In the genomic region with DNA sequence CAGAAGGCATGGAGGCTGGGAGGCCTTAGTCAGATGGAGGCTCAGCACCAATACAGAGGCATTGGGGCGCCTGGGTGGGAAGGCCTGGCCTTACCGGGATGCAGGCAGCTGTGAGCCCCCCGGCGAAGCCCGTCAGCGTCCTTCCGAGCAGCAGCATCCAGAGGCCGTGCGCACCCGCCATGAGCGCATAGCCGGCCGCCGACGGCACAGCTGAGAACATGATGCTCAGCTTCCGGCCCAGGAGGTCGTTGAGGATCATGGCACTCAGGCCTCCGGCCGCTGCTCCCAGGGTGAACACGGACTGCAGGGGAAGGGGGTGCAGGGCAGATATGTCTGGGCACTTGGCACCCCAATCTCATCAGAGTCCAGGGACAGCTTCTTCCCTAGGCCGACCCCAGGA, we compare ENCODE assay signal across 17 cellular contexts. TPM values are rescaled to one million over a fixed set of nuclear protein-coding genes. Genes with fewer than 3 reads are reported as not detected.
DNase-seq lines count a peak whose midpoint lies in the region; ATAC-seq, FAIRE-seq and TF ChIP-seq lines count a peak whose summit lies in the region.
"Had no signal": no experiment of that assay in that cellular context is flagged by ENCODE, and none has a peak within 500 bp of the region (broad histone marks: within the 10 kb centered on the region; RNA-seq: fewer than 3 reads in every experiment).

No MANE protein-coding gene starts in this region.

- no TSS peak for BruUV-seq in Calu3 (replicated peaks; lab: Mats Ljungman, UMichigan)

- no peak overlapping the region for H3K9ac ChIP-seq in smooth muscle cell (ENCODE audit: low read depth)

- H3K36me3 Mint-ChIP-seq in IgD-negative memory B cell (peaks cover 3% of the 10 kb centered on the region), Calu3 (ENCODE audit: insufficient read depth, unreplicated experiment) (peaks cover 18% of the 10 kb centered on the region)
- H3K36me3 Mint-ChIP-seq in dendritic cell treated with granulocyte-macrophage colony-stimulating factor and Interleukin-4, amounts not matched to agents 40 ng/mL and 50 ng/mL, for 4 days (ENCODE audit: low read depth): peaks cover 58% of the 10 kb centered on the region
- H3K36me3 Mint-ChIP-seq: CD4-positive, alpha-beta memory T cell had no signal

- no peaks in the 10 kb centered on the region for H3K9me3 ChIP-seq in heart left ventricle
- H3K9me3 ChIP-seq in smooth muscle cell (replicated peaks; ENCODE audit: low read depth): no peaks in the 10 kb centered on the region

- 95 to 97% (median 95%) methylated on average over 19 to 21 of the region's 21 CpGs for WGBS in heart left ventricle, 4 donors
- WGBS in smooth muscle cell (ENCODE audit: low lambda C conversion rate): 97% methylated on average over 21 of the region's 21 CpGs

- DNase-seq in left ventricle myocardium superior (peak; percentile 8), heart left ventricle (no peak), smooth muscle cell (lab: John Stamatoyannopoulos, UW; ENCODE audit: unreplicated experiment) (no peak), Calu3 (no peak), GM19239 (ENCODE audit: insufficient read length, low spot score) (no peak)
- DNase-seq: CD4-positive, alpha-beta memory T cell; H9; NCI-H1436 treated with DMSO at 0.1 percent for 48 hours; NCI-H2081; NCI-H524 had no signal

- H3K27ac Mint-ChIP-seq in IgD-negative memory B cell (peak overlapping the region in 2 of 3 donors; percentile 53 to 91), Calu3 (ENCODE audit: unreplicated experiment) (no peak overlapping the region)
- peak overlapping the region; percentile 79 for H3K27ac Mint-ChIP-seq in dendritic cell treated with granulocyte-macrophage colony-stimulating factor and Interleukin-4, amounts not matched to agents 40 ng/mL and 50 ng/mL, for 4 days
- H3K27ac Mint-ChIP-seq: H9 had no signal

- TF ChIP-seq POLR2A in heart left ventricle (IDR thresholded peaks at IDR 0.05): no peak

- H3K4me1 ChIP-seq in heart left ventricle: peaks cover 0 to 61% (median 17%) of the 10 kb centered on the region in 12 donors
- peaks cover 11% of the 10 kb centered on the region for H3K4me1 ChIP-seq in smooth muscle cell (ENCODE audit: low read depth)

- H3K4me1 Mint-ChIP-seq in IgD-negative memory B cell (peaks cover 16 to 24% (median 24%) of the 10 kb centered on the region in 3 donors), Calu3 (ENCODE audit: low read depth, unreplicated experiment) (no peaks in the 10 kb centered on the region)
- peaks cover 70% of the 10 kb centered on the region for H3K4me1 Mint-ChIP-seq in dendritic cell treated with granulocyte-macrophage colony-stimulating factor and Interleukin-4, amounts not matched to agents 40 ng/mL and 50 ng/mL, for 4 days (ENCODE audit: low read depth)

- CTCF ChIA-PET in Calu3 (lab: Charles Lee): no interaction called here

- peaks cover 12% of the 10 kb centered on the region for H3K79me2 ChIP-seq in smooth muscle cell (ENCODE audit: low read depth)

- H4K20me1 ChIP-seq in smooth muscle cell (ENCODE audit: low read depth): peaks cover 15% of the 10 kb centered on the region

- H3K4me3 Mint-ChIP-seq in IgD-negative memory B cell: peak overlapping the region in 3 of 4 donors; percentile 32 to 88 (median 83)
- H3K4me3 Mint-ChIP-seq in dendritic cell treated with granulocyte-macrophage colony-stimulating factor and Interleukin-4, amounts not matched to agents 40 ng/mL and 50 ng/mL, for 4 days: peak overlapping the region; percentile 86
- H3K4me3 Mint-ChIP-seq in Calu3 (ENCODE audit: low read depth, unreplicated experiment): no peak overlapping the region

- H2AFZ ChIP-seq in smooth muscle cell (ENCODE audit: low read depth): no peak overlapping the region

- no peaks in the 10 kb centered on the region for H3K9me3 Mint-ChIP-seq in IgD-negative memory B cell
- no peaks in the 10 kb centered on the region for H3K9me3 Mint-ChIP-seq in dendritic cell treated with granulocyte-macrophage colony-stimulating factor and Interleukin-4, amounts not matched to agents 40 ng/mL and 50 ng/mL, for 4 days
- no peaks in the 10 kb centered on the region for H3K9me3 Mint-ChIP-seq in Calu3 (ENCODE audit: low read depth, unreplicated experiment)
- H3K9me3 Mint-ChIP-seq: CD4-positive, alpha-beta memory T cell; H9 had no signal

- FAIRE-seq in GM19239 (lab: Jason Lieb, UNC): no peak

- peak overlapping the region; percentile 100 for H3K4me2 ChIP-seq in smooth muscle cell

- no peak for TF ChIP-seq CTCF in heart left ventricle (IDR thresholded peaks at IDR 0.05)
- TF ChIP-seq CTCF in smooth muscle cell (IDR thresholded peaks at IDR 0.05; ENCODE audit: borderline replicate concordance, insufficient read depth, poor library complexity, severe bottlenecking): no peak
- TF ChIP-seq CTCF in Calu3 (IDR thresholded peaks at IDR 0.05; ENCODE audit: unreplicated experiment): no peak

- no peaks in the 10 kb centered on the region for H3F3A ChIP-seq in smooth muscle cell (ENCODE audit: low read depth)

- H3K36me3 ChIP-seq in heart left ventricle (peaks cover 0 to 41% (median 3%) of the 10 kb centered on the region in 9 donors), smooth muscle cell (ENCODE audit: low read depth) (no peaks in the 10 kb centered on the region)

- peak overlapping the region in 1 of 12 donors; percentile 79 for H3K4me3 ChIP-seq in heart left ventricle
- H3K4me3 ChIP-seq in smooth muscle cell: no peak overlapping the region

- ATAC-seq in left ventricle myocardium superior (no peak), heart left ventricle (no peak), HG03039 (IDR thresholded peaks at IDR 0.05; ENCODE audit: unreplicated experiment) (no peak)

- H3K27me3 Mint-ChIP-seq in IgD-negative memory B cell (no peaks in the 10 kb centered on the region), Calu3 (ENCODE audit: unreplicated experiment) (no peaks in the 10 kb centered on the region)
- peaks cover 21% of the 10 kb centered on the region for H3K27me3 Mint-ChIP-seq in dendritic cell treated with granulocyte-macrophage colony-stimulating factor and Interleukin-4, amounts not matched to agents 40 ng/mL and 50 ng/mL, for 4 days
- H3K27me3 Mint-ChIP-seq: CD4-positive, alpha-beta memory T cell had no signal

- no peak overlapping the region for H3K27ac ChIP-seq in heart left ventricle
- H3K27ac ChIP-seq in smooth muscle cell (ENCODE audit: low read depth): no peak overlapping the region

- H3K27me3 ChIP-seq in heart left ventricle (no peaks in the 10 kb centered on the region), smooth muscle cell (ENCODE audit: low read depth) (no peaks in the 10 kb centered on the region)

- intact Hi-C loops in left ventricle myocardium superior (cut with micrococcal nuclease) (no loop called here), heart left ventricle (cut with DNase I) (no loop called here), Calu3 (cut with micrococcal nuclease; ENCODE audit: unreplicated experiment) (no loop called here)
- intact Hi-C loops in dendritic cell treated with granulocyte-macrophage colony-stimulating factor and Interleukin-4, amounts not matched to agents 40 ng/mL and 50 ng/mL, for 4 days (cut with micrococcal nuclease): loop anchor here (5.0 kb wide), 1 partner anchor 120 kb away; a partner anchor contains a TSS

RNA-seq across cellular contexts. Expression of a gene that starts 2.0 kb away (rescaled TPM):
- total RNA-seq in left ventricle myocardium superior: 2.4 TPM
- total RNA-seq in heart left ventricle: 10 to 100 TPM in 1 of 9 donors, 1 to 10 TPM in 8; 1.8 to 10.4 (median 3.2) TPM
- polyA plus RNA-seq in heart left ventricle: 1 to 10 TPM; 2.7 to 4.9 TPM
- 65.2 TPM for polyA plus RNA-seq in IgD-negative memory B cell
- total RNA-seq in smooth muscle cell: 12.7 and 13.8 TPM in 2 replicates
- 21.0 and 28.3 TPM in 2 replicates for polyA plus RNA-seq in smooth muscle cell
- total RNA-seq in Calu3 (2022): 9.3 and 11.6 TPM in 2 replicates

RNA-seq across cellular contexts. Expression of a gene that starts 17.2 kb away (rescaled TPM):
- total RNA-seq in left ventricle myocardium superior (11.8 TPM), heart left ventricle (10 to 100 TPM in 7 of 9 donors, 1 to 10 TPM in 2; 8.0 to 15.3 (median 11.6) TPM), smooth muscle cell (5.8 and 8.9 TPM in 2 replicates), Calu3 (2022) (15.1 and 19.9 TPM in 2 replicates)
- polyA plus RNA-seq in heart left ventricle (10 to 100 TPM; 10.9 to 21.9 TPM), IgD-negative memory B cell (15.9 TPM), smooth muscle cell (22.8 and 27.1 TPM in 2 replicates)

RNA-seq across cellular contexts. Expression of a gene that starts 47.8 kb away (rescaled TPM):
- total RNA-seq in left ventricle myocardium superior: not detected
- not detected for total RNA-seq in heart left ventricle
- polyA plus RNA-seq in heart left ventricle: not detected
- polyA plus RNA-seq in IgD-negative memory B cell: not detected
- total RNA-seq in smooth muscle cell: not detected in 2 replicates
- not detected in 2 replicates for polyA plus RNA-seq in smooth muscle cell
- not detected in 2 replicates for total RNA-seq in Calu3 (2022)
- total RNA-seq: A172; CD4-positive, alpha-beta memory T cell; Daoy; H9; IMR-90 had no signal
- polyA plus RNA-seq: CD4-positive, alpha-beta memory T cell; IMR-90 had no signal

RNA-seq across cellular contexts. Expression of a gene that starts 54.8 kb away (rescaled TPM):
- total RNA-seq in left ventricle myocardium superior (3.1 TPM), heart left ventricle (1 to 10 TPM; 1.0 to 3.7 (median 2.7) TPM), smooth muscle cell (1.4 and 3.1 TPM in 2 replicates), Calu3 (2022) (4.7 and 5.8 TPM in 2 replicates)
- polyA plus RNA-seq in heart left ventricle (1 to 10 TPM in 1 of 2 donors, under 1 TPM in 1; 0.64 to 5.8 TPM), IgD-negative memory B cell (0.35 TPM), smooth muscle cell (3.7 and 6.8 TPM in 2 replicates)
- polyA plus RNA-seq: CD4-positive, alpha-beta memory T cell had no signal

RNA-seq across cellular contexts. Expression of a gene that starts 57.6 kb away (rescaled TPM):
- total RNA-seq in left ventricle myocardium superior (5.1 TPM), heart left ventricle (1 to 10 TPM; 2.3 to 5.1 (median 4.2) TPM), smooth muscle cell (8.1 and 8.9 TPM in 2 replicates), Calu3 (2022) (0.14 TPM in 1 of 2 replicates, not detected in the other)
- polyA plus RNA-seq in heart left ventricle (1 to 10 TPM; 2.3 to 3.5 TPM), IgD-negative memory B cell (not detected), smooth muscle cell (8.9 and 10.5 TPM in 2 replicates)
- total RNA-seq: Daoy, IMR-90, LHCN-M2 had no signal
- polyA plus RNA-seq: IMR-90 had no signal
